In the genomic region with DNA sequence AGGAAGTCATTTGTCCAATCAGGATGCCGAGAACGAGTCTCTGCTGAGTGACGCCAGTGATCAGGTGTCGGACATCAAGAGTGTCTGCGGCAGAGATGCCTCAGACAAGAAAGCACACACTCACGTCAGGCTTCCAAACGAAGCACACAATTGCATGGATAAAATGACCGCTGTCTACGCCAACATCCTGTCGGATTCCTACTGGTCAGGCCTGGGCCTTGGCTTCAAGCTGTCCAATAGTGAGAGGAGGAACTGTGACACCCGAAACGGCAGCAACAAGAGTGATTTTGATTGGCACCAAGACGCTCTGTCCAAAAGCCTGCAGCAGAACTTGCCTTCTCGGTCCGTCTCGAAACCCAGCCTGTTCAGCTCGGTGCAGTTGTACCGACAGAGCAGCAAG, we compare ENCODE assay signal across 19 cellular contexts.
DNase-seq lines count a peak whose midpoint lies in the region; ATAC-seq lines count a peak whose summit lies in the region.
"Had no signal": no experiment of that assay in that cellular context is flagged by ENCODE, and none has a peak within 500 bp of the region (broad histone marks: within the 10 kb centered on the region; RNA-seq: fewer than 3 reads in every experiment).

No MANE protein-coding gene starts in this region.

- no peak overlapping the region for H3K4me3 ChIP-seq in mesenchymal stem cell (ENCODE audit: insufficient read depth in 1 of 2, low read depth in 1 of 2, low read length in 2 of 2)
- H3K4me3 ChIP-seq: A549, GM23248 had no signal

- no peak overlapping the region for H3K4me2 ChIP-seq in mesenchymal stem cell (ENCODE audit: low read length, poor library complexity, severe bottlenecking)
- H3K4me2 ChIP-seq: A549 had no signal

- H2BK5ac ChIP-seq in mesenchymal stem cell (ENCODE audit: low read depth, low read length, poor library complexity, severe bottlenecking), result no peak overlapping the region

- no peak overlapping the region for H3K18ac ChIP-seq in mesenchymal stem cell (ENCODE audit: low read depth in 1 of 2, low read length in 2 of 2)

- no peak overlapping the region for H3K4ac ChIP-seq in mesenchymal stem cell (ENCODE audit: low read depth in 1 of 2, low read length in 2 of 2)

- no peaks in the 10 kb centered on the region for H3K4me1 ChIP-seq in mesenchymal stem cell (ENCODE audit: control insufficient read depth, insufficient read depth, low read depth, low read length)
- H3K4me1 ChIP-seq: A549 had no signal

- peaks cover 0 to 50% of the 10 kb centered on the region in 2 experiments for H3K36me3 ChIP-seq in mesenchymal stem cell (ENCODE audit: control insufficient read depth in 1 of 2, insufficient read depth in 2 of 2, low read depth in 1 of 2, low read length in 2 of 2)

- WGBS in mesenchymal stem cell, result 96% methylated on average over 18 of the region's 18 CpGs

- H2BK12ac ChIP-seq in mesenchymal stem cell (ENCODE audit: low read length in 2 of 2), result no peak overlapping the region

- no peak overlapping the region for H3K23ac ChIP-seq in mesenchymal stem cell (ENCODE audit: low read length in 2 of 2)

- no peaks in the 10 kb centered on the region for H3K27me3 ChIP-seq in mesenchymal stem cell (ENCODE audit: control insufficient read depth in 1 of 2, insufficient read depth in 1 of 2, low read length in 2 of 2)

- no peak overlapping the region for H2BK15ac ChIP-seq in mesenchymal stem cell (ENCODE audit: low read depth, poor library complexity, severe bottlenecking)

- no peaks in the 10 kb centered on the region for H3K79me1 ChIP-seq in mesenchymal stem cell (replicated peaks; ENCODE audit: low read length, poor library complexity, severe bottlenecking)

- no peaks in the 10 kb centered on the region for H3K9me3 ChIP-seq in mesenchymal stem cell (ENCODE audit: control insufficient read depth, low read length)
- H3K9me3 ChIP-seq: A549, Caco-2 had no signal

- H2BK120ac ChIP-seq in mesenchymal stem cell (ENCODE audit: low read depth, low read length), result no peak overlapping the region

- H4K91ac ChIP-seq in mesenchymal stem cell (ENCODE audit: low read length), result no peak overlapping the region

- ATAC-seq in HG03135 (IDR thresholded peaks at IDR 0.05; ENCODE audit: unreplicated experiment), result no peak
- ATAC-seq: A549, HCT116 had no signal

- H3K14ac ChIP-seq in mesenchymal stem cell (ENCODE audit: low read length in 2 of 2), result no peak overlapping the region

- H4K8ac ChIP-seq in mesenchymal stem cell (ENCODE audit: low read length), result peak overlapping the region; percentile 33

- no peak overlapping the region for H2AK5ac ChIP-seq in mesenchymal stem cell (ENCODE audit: low read length, severe bottlenecking)

- DNase-seq in DMS53 (lab: John Stamatoyannopoulos, UW) (peak; percentile 10), DMS53 treated with DMSO at 0.1 percent for 48 hours (lab: John Stamatoyannopoulos, UW; ENCODE audit: unreplicated experiment) (no peak), SK-MEL-5 (ENCODE audit: low read depth, low spot score) (peak; percentile 22), mesenchymal stem cell (no peak), DMS79 treated with DMSO at 0.1 percent for 48 hours (lab: John Stamatoyannopoulos, UW) (no peak), NCI-H146 treated with DMSO at 0.1 percent for 48 hours (lab: John Stamatoyannopoulos, UW; ENCODE audit: unreplicated experiment) (no peak)
- DNase-seq: AML-193; Caco-2; CD4-positive, alpha-beta T cell; DND-41; EL; GM23248; H7; HFFc6 had no signal

- no peak overlapping the region for H3K9ac ChIP-seq in mesenchymal stem cell (ENCODE audit: low read length)
- H3K9ac ChIP-seq: GM23248 had no signal

- in situ Hi-C loops in SK-MEL-5 (cut with HindIII; ENCODE audit: low pct_unique_long_range_greater_than_20kb, low sequenced_read_pairs), result no loop called here

- no peak overlapping the region for H2AFZ ChIP-seq in mesenchymal stem cell (ENCODE audit: low read depth, low read length)
- H2AFZ ChIP-seq: GM23248 had no signal

- H3K27ac ChIP-seq in mesenchymal stem cell (ENCODE audit: low read length, poor library complexity, severe bottlenecking), result no peak overlapping the region
- H3K27ac ChIP-seq: 22Rv1, A549, C4-2B, GM23248 had no signal

Comparison
In these comparisons a context has a peak if more than half of its experiments do, and no peak if none do; other contexts are left out.
1. DNase-seq: peak in DMS53 (single experiment) and SK-MEL-5 (single experiment); none in DMS53 treated with DMSO at 0.1 percent for 48 hours (single experiment), mesenchymal stem cell (single experiment), DMS79 treated with DMSO at 0.1 percent for 48 hours (single experiment) and NCI-H146 treated with DMSO at 0.1 percent for 48 hours (single experiment).